1 cellular context compared by ENCODE assay signal in the genomic region with DNA sequence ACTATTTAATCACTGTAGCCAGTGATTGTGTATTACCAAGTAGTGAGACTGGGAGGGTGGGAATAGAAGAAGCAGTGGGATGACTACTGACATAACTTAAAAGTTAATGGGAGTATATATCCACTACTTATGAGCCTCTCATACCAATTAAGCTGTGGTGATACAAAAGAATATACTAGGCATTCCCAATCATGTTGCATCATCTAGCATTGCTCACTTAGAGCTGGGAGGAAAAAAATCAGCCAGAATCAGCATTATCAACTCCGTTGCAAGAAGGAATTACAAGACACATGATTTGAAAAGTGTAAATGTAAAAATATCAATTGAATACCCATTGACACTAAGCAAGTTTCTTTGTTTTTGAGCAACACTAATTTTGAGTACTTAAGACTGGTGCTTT.
TF ChIP-seq lines count a peak whose summit lies in the region.

No MANE protein-coding gene starts in this region.

TF ChIP-seq in H1, 55 proteins besides CTCF, POLR2A, EP300 and RAD21:
- TF ChIP-seq RFX5 (IDR thresholded peaks at IDR 0.05; ENCODE audit: borderline replicate concordance, low read depth, low read length) (no peak), CEBPB (IDR thresholded peaks at IDR 0.05; ENCODE audit: low read depth, low read length) (0 out of 2 replicates have a peak, but pooled peaks have one; percentile 2)
